ENCODE assay signal across 22 cellular contexts in the genomic region with DNA sequence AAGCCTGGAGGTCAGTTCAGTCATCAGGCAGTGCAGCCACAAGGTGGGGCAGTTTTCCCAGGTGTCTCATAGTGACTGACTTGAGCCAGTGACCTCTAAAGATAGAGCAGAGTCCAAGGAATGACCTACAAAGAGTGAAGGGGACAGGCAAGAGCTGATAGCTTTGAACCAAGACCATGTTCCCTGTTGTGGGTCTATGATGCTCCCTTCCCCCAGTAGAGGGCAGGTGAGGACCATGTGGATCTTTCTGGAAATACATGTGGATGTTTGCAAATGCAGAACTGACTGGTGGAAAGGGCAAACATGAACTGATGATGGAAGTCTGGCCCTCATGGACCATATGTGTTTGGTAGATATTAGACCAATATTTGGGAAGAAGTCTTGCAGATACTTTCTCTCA. TPM values are rescaled to one million over a fixed set of nuclear protein-coding genes. Genes with fewer than 3 reads are reported as not detected.
DNase-seq lines count a peak whose midpoint lies in the region; ATAC-seq, FAIRE-seq and TF ChIP-seq lines count a peak whose summit lies in the region.
"Not testable (repeated sequence)": the region's sequence is repeated elsewhere in the genome, so short reads cannot be mapped to it uniquely, and the experiment has no call there.
"Had no signal": no experiment of that assay in that cellular context is flagged by ENCODE, and none has a peak within 500 bp of the region (broad histone marks: within the 10 kb centered on the region; RNA-seq: fewer than 3 reads in every experiment).

No MANE protein-coding gene starts in this region.

- H3K27ac ChIP-seq in HEK293 (ENCODE audit: extremely low read depth, low read depth, low read length); OCI-LY7 (ENCODE audit: low read depth, low read length, poor library complexity, severe bottlenecking); VCaP; HepG2 (ENCODE audit: extremely low read length, insufficient read depth, low read length): not testable (repeated sequence)

- not testable (repeated sequence) for TF ChIP-seq EP300 in HepG2 (IDR thresholded peaks at IDR 0.05; ENCODE audit: low read depth in 2 of 2, low read length in 2 of 2); HepG2 (CRISPR knock-in tag; IDR thresholded peaks at IDR 0.05; ENCODE audit: borderline replicate concordance)

- peaks cover 28% of the 10 kb centered on the region for H3K27me3 Mint-ChIP-seq in MCF 10A (ENCODE audit: insufficient read depth, unreplicated experiment)

- H3K4me3 ChIP-seq in HEK293 (ENCODE audit: low read depth, low read length); OCI-LY7 (ENCODE audit: low read depth, low read length, poor library complexity, severe bottlenecking); fibroblast of pulmonary artery (replicated peaks; ENCODE audit: low read depth, low read length); HepG2 (replicated peaks in 1 of 3; ENCODE audit: insufficient read depth in 1 of 3, low read depth in 2 of 3, low read length in 3 of 3): not testable (repeated sequence)

- H3K9ac ChIP-seq in HepG2 (ENCODE audit: insufficient read depth, low read depth, low read length), result not testable (repeated sequence)

- CTCF ChIA-PET in HEK293 (lab: Yijun Ruan, JAX) (interaction anchor here (0.5 to 3.1 kb wide), 2 partner anchors 66 to 132 kb away, joined by 4 to 12 read pairs; no protein-coding TSS in a partner anchor), MCF 10A (lab: Yijun Ruan, JAX) (interaction anchor here (1.8 kb wide), 1 partner anchor 66 kb away, joined by 7 read pairs; no protein-coding TSS in a partner anchor)
- CTCF ChIA-PET in OCI-LY7 (lab: Charles Lee; ENCODE audit: unreplicated experiment); HepG2 (lab: Yijun Ruan, JAX; ENCODE audit: low intra/inter-chr PET ratio, low total read pairs): not testable (repeated sequence)

- H3K79me2 ChIP-seq in OCI-LY7 (ENCODE audit: insufficient read depth, low read depth, low read length); HepG2 (ENCODE audit: insufficient read depth, low read length): not testable (repeated sequence)

- not testable (repeated sequence) for H3K36me3 Mint-ChIP-seq in MCF 10A (ENCODE audit: insufficient read depth, unreplicated experiment)

- H3K4me1 Mint-ChIP-seq in MCF 10A (ENCODE audit: insufficient read depth, unreplicated experiment), result not testable (repeated sequence)

- not testable (repeated sequence) for FAIRE-seq in HepG2 (lab: Jason Lieb, UNC)

- H3K4me1 ChIP-seq in HEK293 (ENCODE audit: control insufficient read depth, insufficient read depth, low read length); OCI-LY7 (ENCODE audit: insufficient read depth, low read length, poor library complexity, severe bottlenecking); HepG2 (ENCODE audit: insufficient read depth, low read length): not testable (repeated sequence)

- not testable (repeated sequence) for H3K36me3 ChIP-seq in HEK293 (ENCODE audit: control insufficient read depth in 2 of 2, insufficient read depth in 1 of 2, low read length in 2 of 2); OCI-LY7 (ENCODE audit: insufficient read depth, low read length); HepG2 (replicated peaks in 1 of 2; ENCODE audit: control insufficient read depth in 1 of 2, insufficient read depth in 2 of 2, low read length in 2 of 2)

- not testable (repeated sequence) for H3K27ac Mint-ChIP-seq in MCF 10A (ENCODE audit: low read depth, unreplicated experiment)

- not testable (repeated sequence) for TF ChIP-seq CTCF in HEK293 (tag by site-specific recombination; IDR thresholded peaks at IDR 0.05); HepG2 (CRISPR knock-in tag; IDR thresholded peaks at IDR 0.05)
- 0 out of 2 replicates have a peak, but pooled peaks have one; percentile 16 for TF ChIP-seq CTCF in OCI-LY7 (conservative IDR thresholded peaks at IDR 0.05; ENCODE audit: low read length)
- TF ChIP-seq CTCF in VCaP (conservative IDR thresholded peaks at IDR 0.05), result peak; percentile 45
- peak; percentile 50 for TF ChIP-seq CTCF in MCF 10A (IDR thresholded peaks at IDR 0.05; ENCODE audit: unreplicated experiment)
- peak; percentile 5 for TF ChIP-seq CTCF in fibroblast of pulmonary artery (IDR thresholded peaks at IDR 0.05; ENCODE audit: low read length, missing control alignments)

- H3K9me3 ChIP-seq in HEK293 (ENCODE audit: control insufficient read depth, insufficient read depth, low read depth, low read length); OCI-LY7 (ENCODE audit: low read length); HepG2 (ENCODE audit: low read length): not testable (repeated sequence)

- H3K4me2 ChIP-seq in OCI-LY7 (ENCODE audit: low read length); HepG2 (ENCODE audit: low read depth, low read length): not testable (repeated sequence)

- not testable (repeated sequence) for H3K27me3 ChIP-seq in HepG2 (ENCODE audit: control insufficient read depth in 1 of 2, insufficient read depth in 2 of 2, low read length in 2 of 2)

- H3K9me3 Mint-ChIP-seq in MCF 10A (ENCODE audit: unreplicated experiment), result not testable (repeated sequence)

- not testable (repeated sequence) for TF ChIP-seq RAD21 in HepG2 (CRISPR knock-in tag; IDR thresholded peaks at IDR 0.05)

- TF ChIP-seq POLR2A in HepG2 (IDR thresholded peaks at IDR 0.05; ENCODE audit: insufficient read depth in 1 of 2, low read depth in 2 of 2, low read length in 2 of 2), result not testable (repeated sequence)

- ATAC-seq in HepG2, result not testable (repeated sequence)

- intact Hi-C loops in OCI-LY7 (cut with micrococcal nuclease; ENCODE audit: unreplicated experiment); HepG2 (cut with micrococcal nuclease; ENCODE audit: unreplicated experiment): not testable (repeated sequence)
- intact Hi-C loops in MCF 10A (cut with micrococcal nuclease), result loop anchor here (2.0 kb wide), 1 partner anchor 67 kb away; no protein-coding TSS in a partner anchor

- H3K9me2 ChIP-seq in OCI-LY7 (ENCODE audit: insufficient read depth, low read length), result not testable (repeated sequence)

- DNase-seq in DMS53 (lab: John Stamatoyannopoulos, UW) (peak; percentile 2), MCF 10A (ENCODE audit: unreplicated experiment) (peak; percentile 31), fibroblast of pulmonary artery (ENCODE audit: low read depth) (peak; percentile 2)
- DNase-seq in OCI-LY7 (ENCODE audit: low spot score); HepG2 (ENCODE audit: low spot score): not testable (repeated sequence)

- not testable (repeated sequence) for H2AFZ ChIP-seq in OCI-LY7 (ENCODE audit: low read length); HepG2 (ENCODE audit: low read length)

- H3K4me3 Mint-ChIP-seq in MCF 10A (ENCODE audit: unreplicated experiment), result not testable (repeated sequence)

- H4K20me1 ChIP-seq in OCI-LY7 (ENCODE audit: insufficient read depth, low read length); HepG2 (ENCODE audit: insufficient read depth, low read length): not testable (repeated sequence)

- in situ Hi-C loops in HepG2 (cut with HindIII; ENCODE audit: extremely low pct_ligation_motif_present, low pct_unique_long_range_greater_than_20kb), result not testable (repeated sequence)

- BruUV-seq in OCI-LY7 (replicated peaks; lab: Mats Ljungman, UMichigan); MCF 10A (replicated peaks; lab: Mats Ljungman, UMichigan); HepG2 (replicated peaks; lab: Mats Ljungman, UMichigan): not testable (repeated sequence)

- POLR2A ChIA-PET in HEK293 (lab: Yijun Ruan, JAX); OCI-LY7 (lab: Charles Lee); MCF 10A (lab: Yijun Ruan, JAX); HepG2 (lab: Yijun Ruan, JAX): not testable (repeated sequence)

TF ChIP-seq in HEK293, 187 proteins besides CTCF, POLR2A, EP300 and RAD21:
- 0 out of 2 replicates have a peak, but pooled peaks have one; percentile 8 for TF ChIP-seq ZNF654 (tag by site-specific recombination; IDR thresholded peaks at IDR 0.05; ENCODE audit: low read depth)

TF ChIP-seq in HepG2, 621 proteins besides CTCF, POLR2A, EP300 and RAD21:
- 0 out of 2 replicates have a peak, but pooled peaks have one; percentile 12 for TF ChIP-seq STAG1 (CRISPR knock-in tag; IDR thresholded peaks at IDR 0.05)

RNA-seq across cellular contexts. Expression of a gene that starts 6.7 kb away (rescaled TPM):
- total RNA-seq in OCI-LY7 (2014; rRNA removed; shearing (Covaris generic)), result not detected in 2 replicates
- total RNA-seq in OCI-LY7 (2022) (not detected in 2 replicates), MCF 10A (2022) (not detected in 2 replicates), HepG2 (2016; rRNA removed; fragmentation: Illumina TruSeq; extraction: Trizol) (not detected in 2 replicates)
- not detected in 2 replicates for total RNA-seq in HepG2 (2016; cell fraction: cytosol; rRNA removed; fragmentation: Illumina TruSeq; extraction: Trizol; ENCODE audit: low read depth)
- total RNA-seq in HepG2 (2016; cell fraction: insoluble cytoplasmic fraction; rRNA removed; fragmentation: Illumina TruSeq; extraction: Trizol), result not detected in 2 replicates
- not detected in 2 replicates for total RNA-seq in HepG2 (2016; cell fraction: membrane; rRNA removed; fragmentation: Illumina TruSeq; extraction: Trizol)
- not detected in 2 replicates for total RNA-seq in HepG2 (2016; cell fraction: nucleus; rRNA removed; fragmentation: Illumina TruSeq; extraction: Trizol)
- polyA plus RNA-seq in HepG2 (2011; rRNA removed), result not detected in 2 replicates
- polyA plus RNA-seq in HepG2 (2011; cell fraction: cytosol; rRNA removed), result 0.06 TPM in 1 of 2 replicates, not detected in the other
- polyA plus RNA-seq in HepG2 (2011; cell fraction: nucleus; rRNA removed), result not detected in 2 replicates
- not detected in 2 replicates for polyA plus RNA-seq in HepG2 (2012)
- polyA plus RNA-seq in HepG2 (2016; cell fraction: cytosol; fragmentation: Illumina TruSeq; extraction: Trizol; ENCODE audit: low read depth), result not detected in 2 replicates
- not detected in 2 replicates for polyA plus RNA-seq in HepG2 (2016; cell fraction: insoluble cytoplasmic fraction; fragmentation: Illumina TruSeq; extraction: Trizol; ENCODE audit: low read depth)
- not detected in 2 replicates for polyA plus RNA-seq in HepG2 (2016; cell fraction: membrane; fragmentation: Illumina TruSeq; extraction: Trizol; ENCODE audit: low read depth)
- polyA plus RNA-seq in HepG2 (2016; cell fraction: nucleus; fragmentation: Illumina TruSeq; extraction: Trizol; ENCODE audit: insufficient read depth, low read depth), result not detected in 2 replicates
- polyA minus RNA-seq in HepG2 (2011; rRNA and poly(A)+ RNA removed; ENCODE audit: low replicate concordance), result not detected in 2 replicates
- polyA minus RNA-seq in HepG2 (2011; cell fraction: cytosol; rRNA and poly(A)+ RNA removed), result not detected in 2 replicates
- not detected in 2 replicates for polyA minus RNA-seq in HepG2 (2011; cell fraction: nucleus; rRNA and poly(A)+ RNA removed)
- total RNA-seq: activated CD8-positive, alpha-beta memory T cell treated with anti-CD3 and anti-CD28 coated beads for 36 hours; activated naive CD8-positive, alpha-beta T cell treated with anti-CD3 and anti-CD28 coated beads for 36 hours; ascending aorta; CD4-positive, alpha-beta memory T cell; cerebellum; gastrocnemius medialis; H7; hepatocyte; left ventricle myocardium inferior; prostate gland; RPMI7951; sigmoid colon; upper lobe of left lung had no signal
- polyA plus RNA-seq: CD4-positive, alpha-beta memory T cell; hepatocyte; IgD-negative memory B cell; immature natural killer cell; sigmoid colon had no signal
